In genomic region chr9:112764344-112764743, GRCh38 we compare ENCODE assay signal across 14 cellular contexts. TPM values are rescaled to one million over a fixed set of nuclear protein-coding genes. Genes with fewer than 3 reads are reported as not detected.
DNase-seq lines count a peak whose midpoint lies in the region; ATAC-seq and TF ChIP-seq lines count a peak whose summit lies in the region.
"Had no signal": no experiment of that assay in that cellular context is flagged by ENCODE, and none has a peak within 500 bp of the region (broad histone marks: within the 10 kb centered on the region; RNA-seq: fewer than 3 reads in every experiment).

No MANE protein-coding gene starts in this region.

- no peak for TF ChIP-seq POLR2A in body of pancreas (IDR thresholded peaks at IDR 0.05)

- H3K36me3 Mint-ChIP-seq in endothelial cell (ENCODE audit: low read depth, unreplicated experiment), result peaks cover 3% of the 10 kb centered on the region
- H3K36me3 Mint-ChIP-seq: stimulated activated effector memory CD8-positive, alpha-beta T cell treated with anti-CD3 and anti-CD28 coated beads, Interleukin-12 subunit alpha, Interleukin-12 subunit beta, amount 100 ng/mL, for 72 hours had no signal

- no peak overlapping the region for H3K27ac Mint-ChIP-seq in endothelial cell (ENCODE audit: unreplicated experiment)
- H3K27ac Mint-ChIP-seq: activated CD4-positive, alpha-beta T cell treated with anti-CD3 and anti-CD28 coated beads, Interleukin-2, amount 10 ng/mL, durations not matched to agents 24 days and 14 days; stimulated activated effector memory CD8-positive, alpha-beta T cell treated with anti-CD3 and anti-CD28 coated beads, Interleukin-12 subunit alpha, Interleukin-12 subunit beta, amount 100 ng/mL, for 72 hours had no signal

- CTCF ChIA-PET in AG04450 (lab: Charles Lee), result interaction anchor here (1.6 kb wide), 1 partner anchor 138 kb away, joined by 4 read pairs; no protein-coding TSS in a partner anchor

- no peak for TF ChIP-seq CTCF in AG04450 (IDR thresholded peaks at IDR 0.05; ENCODE audit: low read depth, low read length)
- no peak for TF ChIP-seq CTCF in body of pancreas (IDR thresholded peaks at IDR 0.05)
- no peak for TF ChIP-seq CTCF in endothelial cell (IDR thresholded peaks at IDR 0.05; ENCODE audit: unreplicated experiment)

- no peak overlapping the region for H3K4me3 Mint-ChIP-seq in endothelial cell (ENCODE audit: unreplicated experiment)
- H3K4me3 Mint-ChIP-seq: activated CD4-positive, alpha-beta T cell treated with anti-CD3 and anti-CD28 coated beads, Interleukin-2, amount 10 ng/mL, durations not matched to agents 24 days and 14 days; stimulated activated effector memory CD8-positive, alpha-beta T cell treated with anti-CD3 and anti-CD28 coated beads, Interleukin-12 subunit alpha, Interleukin-12 subunit beta, amount 100 ng/mL, for 72 hours had no signal

- H3K4me3 ChIP-seq in AG04450 (ENCODE audit: low read depth, low read length) (no peak overlapping the region), body of pancreas (no peak overlapping the region)
- H3K4me3 ChIP-seq: SJCRH30 had no signal

- intact Hi-C loops in body of pancreas (cut with DNase I), result no loop called here

- POLR2A ChIA-PET in AG04450 (lab: Yijun Ruan, JAX), result interaction anchor here (1.0 kb wide), 1 partner anchor 46 kb away, joined by 3 read pairs; the partner anchor contains the start of gene INIP

- peak; percentile 25 for ATAC-seq in body of pancreas
- ATAC-seq in GM18520 (IDR thresholded peaks at IDR 0.05; ENCODE audit: unreplicated experiment), result no peak
- ATAC-seq: stimulated activated effector memory CD8-positive, alpha-beta T cell treated with anti-CD3 and anti-CD28 coated beads, Interleukin-12 subunit alpha, Interleukin-12 subunit beta, amount 100 ng/mL, for 72 hours had no signal

- H3K36me3 ChIP-seq in body of pancreas (replicated peaks in 1 of 2; ENCODE audit: insufficient read depth in 1 of 2, low read depth in 2 of 2), result no peaks in the 10 kb centered on the region
- H3K36me3 ChIP-seq: SJCRH30 had no signal

- no peaks in the 10 kb centered on the region for H3K27me3 ChIP-seq in AG04450 (ENCODE audit: control insufficient read depth, insufficient read depth, low read length)
- H3K27me3 ChIP-seq in body of pancreas, result no peaks in the 10 kb centered on the region
- H3K27me3 ChIP-seq: SJCRH30 had no signal

- 59 to 61% methylated on average over 5 of the region's 5 CpGs for WGBS in body of pancreas, 2 donors

- H3K27ac ChIP-seq in AG04450 (ENCODE audit: low read depth, low read length) (no peak overlapping the region), body of pancreas (peak overlapping the region; percentile 1 to 68 (median 44))
- H3K27ac ChIP-seq: SJCRH30 had no signal

- peaks cover 4% of the 10 kb centered on the region for H3K27me3 Mint-ChIP-seq in endothelial cell (ENCODE audit: unreplicated experiment)

- no peaks in the 10 kb centered on the region for H3K4me1 Mint-ChIP-seq in endothelial cell (ENCODE audit: unreplicated experiment)

- DNase-seq in AG04450 (ENCODE audit: low read depth, low spot score) (peak; percentile 54), HK-2 (ENCODE audit: unreplicated experiment) (peak; percentile 32), body of pancreas (peak in 3 of 4 donors; percentile 10 to 33 (median 22)), left kidney (ENCODE audit: low read depth, low spot score) (peak; percentile 79), NCI-H146 (lab: John Stamatoyannopoulos, UW) (no peak), NCI-H2196 (lab: John Stamatoyannopoulos, UW; ENCODE audit: unreplicated experiment) (no peak), endothelial cell (ENCODE audit: low spot score) (no peak)
- DNase-seq: ACHN; activated CD4-positive, alpha-beta T cell treated with anti-CD3 and anti-CD28 coated beads, Interleukin-2, amount 10 ng/mL, durations not matched to agents 24 days and 14 days; activated gamma-delta T cell treated with Interleukin-2 at 50 U/mL for 16 hours; NCI-H510A; SJCRH30 had no signal

- H3K9me3 Mint-ChIP-seq in endothelial cell (ENCODE audit: unreplicated experiment), result no peaks in the 10 kb centered on the region
- H3K9me3 Mint-ChIP-seq: stimulated activated effector memory CD8-positive, alpha-beta T cell treated with anti-CD3 and anti-CD28 coated beads, Interleukin-12 subunit alpha, Interleukin-12 subunit beta, amount 100 ng/mL, for 72 hours had no signal

- H3K9me3 ChIP-seq in AG04450 (ENCODE audit: control insufficient read depth, insufficient read depth, low read length) (no peaks in the 10 kb centered on the region), body of pancreas (no peaks in the 10 kb centered on the region)

- peaks cover 9% of the 10 kb centered on the region for H3K4me1 ChIP-seq in body of pancreas
- H3K4me1 ChIP-seq: SJCRH30 had no signal

RNA-seq across cellular contexts. Expression of gene SNX30, which starts 13.8 kb away (rescaled TPM):
- polyA plus RNA-seq in AG04450 (2011; rRNA removed), result 11.5 and 13.1 TPM in 2 replicates
- 19.4 and 23.1 TPM in 2 replicates for polyA minus RNA-seq in AG04450 (2011; rRNA and poly(A)+ RNA removed)
- total RNA-seq in body of pancreas, result 1 to 10 TPM; 4.6 to 8.6 TPM
- 12.8 TPM for total RNA-seq in endothelial cell (ENCODE audit: unreplicated experiment)

RNA-seq across cellular contexts. Expression of gene INIP, which starts 46.4 kb away (rescaled TPM):
- polyA plus RNA-seq in AG04450 (2011; rRNA removed), result 20.2 and 29.2 TPM in 2 replicates
- polyA minus RNA-seq in AG04450 (2011; rRNA and poly(A)+ RNA removed), result 26.9 and 37.4 TPM in 2 replicates
- total RNA-seq in body of pancreas, result 10 to 100 TPM; 13.5 to 14.5 TPM
- 20.8 TPM for total RNA-seq in endothelial cell (ENCODE audit: unreplicated experiment)

Comparison
In these comparisons a context has a peak if more than half of its experiments do, and no peak if none do; other contexts are left out.
1. DNase-seq: peak in AG04450 (single experiment), HK-2 (single experiment), body of pancreas (3 of 4) and left kidney (single experiment); none in NCI-H146 (single experiment), NCI-H2196 (single experiment) and endothelial cell (single experiment).